ENCODE assay signal across 3 cellular contexts in the genomic region with DNA sequence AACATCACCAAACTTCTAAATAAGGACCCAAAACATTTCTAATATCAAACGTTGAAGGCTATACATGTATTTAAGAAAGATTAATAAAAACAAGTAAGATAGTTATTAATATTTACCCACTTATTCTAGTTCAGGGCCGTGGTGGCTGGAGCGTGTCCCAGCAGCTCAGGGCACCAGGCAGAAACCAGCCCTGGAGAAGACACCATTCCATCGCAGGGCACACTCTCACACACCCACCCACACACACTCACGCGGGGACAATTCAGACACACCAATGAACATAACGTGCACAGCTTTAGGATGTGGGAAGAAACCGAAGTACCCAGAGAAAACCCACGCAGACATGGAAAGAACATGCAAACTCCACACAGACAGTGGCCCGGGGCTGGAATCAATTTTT.
A peak's percentile ranks its signal among the peaks of the same experiment; 100 is the strongest.
TF ChIP-seq lines count a peak whose summit lies in the region.

No MANE protein-coding gene starts in this region.

TF ChIP-seq in HEK293, 187 proteins besides CTCF, POLR2A, EP300 and RAD21:
- TF ChIP-seq ZFHX2 (tag by site-specific recombination; conservative IDR thresholded peaks at IDR 0.05) (peak; percentile 58), SCRT1 (tag by site-specific recombination; IDR thresholded peaks at IDR 0.05; ENCODE audit: borderline replicate concordance) (no peak), ZFP69B (tag by site-specific recombination; IDR thresholded peaks at IDR 0.05) (no peak), EGR2 (tag by site-specific recombination; IDR thresholded peaks at IDR 0.05; ENCODE audit: low read depth) (peak; percentile 32; the same call in 1 of the 2 replicates)

TF ChIP-seq in HepG2, 621 proteins besides CTCF, POLR2A, EP300 and RAD21:
- TF ChIP-seq SP5 (CRISPR knock-in tag; IDR thresholded peaks at IDR 0.05; ENCODE audit: borderline replicate concordance, low read depth): no peak
- 0 out of 2 replicates have a peak, but pooled peaks have one; percentile 44 for TF ChIP-seq ZNF850 (CRISPR knock-in tag; conservative IDR thresholded peaks at IDR 0.05)

TF ChIP-seq in GM23338, 12 proteins besides CTCF, POLR2A, EP300 and RAD21:
- TF ChIP-seq, protein P1, sequence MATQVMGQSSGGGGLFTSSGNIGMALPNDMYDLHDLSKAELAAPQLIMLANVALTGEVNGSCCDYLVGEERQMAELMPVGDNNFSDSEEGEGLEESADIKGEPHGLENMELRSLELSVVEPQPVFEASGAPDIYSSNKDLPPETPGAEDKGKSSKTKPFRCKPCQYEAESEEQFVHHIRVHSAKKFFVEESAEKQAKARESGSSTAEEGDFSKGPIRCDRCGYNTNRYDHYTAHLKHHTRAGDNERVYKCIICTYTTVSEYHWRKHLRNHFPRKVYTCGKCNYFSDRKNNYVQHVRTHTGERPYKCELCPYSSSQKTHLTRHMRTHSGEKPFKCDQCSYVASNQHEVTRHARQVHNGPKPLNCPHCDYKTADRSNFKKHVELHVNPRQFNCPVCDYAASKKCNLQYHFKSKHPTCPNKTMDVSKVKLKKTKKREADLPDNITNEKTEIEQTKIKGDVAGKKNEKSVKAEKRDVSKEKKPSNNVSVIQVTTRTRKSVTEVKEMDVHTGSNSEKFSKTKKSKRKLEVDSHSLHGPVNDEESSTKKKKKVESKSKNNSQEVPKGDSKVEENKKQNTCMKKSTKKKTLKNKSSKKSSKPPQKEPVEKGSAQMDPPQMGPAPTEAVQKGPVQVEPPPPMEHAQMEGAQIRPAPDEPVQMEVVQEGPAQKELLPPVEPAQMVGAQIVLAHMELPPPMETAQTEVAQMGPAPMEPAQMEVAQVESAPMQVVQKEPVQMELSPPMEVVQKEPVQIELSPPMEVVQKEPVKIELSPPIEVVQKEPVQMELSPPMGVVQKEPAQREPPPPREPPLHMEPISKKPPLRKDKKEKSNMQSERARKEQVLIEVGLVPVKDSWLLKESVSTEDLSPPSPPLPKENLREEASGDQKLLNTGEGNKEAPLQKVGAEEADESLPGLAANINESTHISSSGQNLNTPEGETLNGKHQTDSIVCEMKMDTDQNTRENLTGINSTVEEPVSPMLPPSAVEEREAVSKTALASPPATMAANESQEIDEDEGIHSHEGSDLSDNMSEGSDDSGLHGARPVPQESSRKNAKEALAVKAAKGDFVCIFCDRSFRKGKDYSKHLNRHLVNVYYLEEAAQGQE (IDR thresholded peaks at IDR 0.05; ENCODE audit: unreplicated experiment): no peak
- TF ChIP-seq STAT1 (IDR thresholded peaks at IDR 0.05; ENCODE audit: unreplicated experiment) (no peak), JUNB (IDR thresholded peaks at IDR 0.05; ENCODE audit: unreplicated experiment) (no peak), POLR2AphosphoS5 (IDR thresholded peaks at IDR 0.05; ENCODE audit: low read depth) (no peak), NANOG (IDR thresholded peaks at IDR 0.05; ENCODE audit: borderline replicate concordance) (no peak), EZH2 (IDR thresholded peaks at IDR 0.05; ENCODE audit: low read depth, unreplicated experiment) (no peak), CREB1 (CRISPR knock-in tag; IDR thresholded peaks at IDR 0.05; ENCODE audit: low read depth) (no peak), ZNF331 (CRISPR knock-in tag; IDR thresholded peaks at IDR 0.05; ENCODE audit: low read depth) (no peak), ZNF114 (CRISPR knock-in tag; IDR thresholded peaks at IDR 0.05) (no peak), EZH2phosphoT487 (IDR thresholded peaks at IDR 0.05; ENCODE audit: unreplicated experiment) (no peak)
- TF ChIP-seq, protein P2, sequence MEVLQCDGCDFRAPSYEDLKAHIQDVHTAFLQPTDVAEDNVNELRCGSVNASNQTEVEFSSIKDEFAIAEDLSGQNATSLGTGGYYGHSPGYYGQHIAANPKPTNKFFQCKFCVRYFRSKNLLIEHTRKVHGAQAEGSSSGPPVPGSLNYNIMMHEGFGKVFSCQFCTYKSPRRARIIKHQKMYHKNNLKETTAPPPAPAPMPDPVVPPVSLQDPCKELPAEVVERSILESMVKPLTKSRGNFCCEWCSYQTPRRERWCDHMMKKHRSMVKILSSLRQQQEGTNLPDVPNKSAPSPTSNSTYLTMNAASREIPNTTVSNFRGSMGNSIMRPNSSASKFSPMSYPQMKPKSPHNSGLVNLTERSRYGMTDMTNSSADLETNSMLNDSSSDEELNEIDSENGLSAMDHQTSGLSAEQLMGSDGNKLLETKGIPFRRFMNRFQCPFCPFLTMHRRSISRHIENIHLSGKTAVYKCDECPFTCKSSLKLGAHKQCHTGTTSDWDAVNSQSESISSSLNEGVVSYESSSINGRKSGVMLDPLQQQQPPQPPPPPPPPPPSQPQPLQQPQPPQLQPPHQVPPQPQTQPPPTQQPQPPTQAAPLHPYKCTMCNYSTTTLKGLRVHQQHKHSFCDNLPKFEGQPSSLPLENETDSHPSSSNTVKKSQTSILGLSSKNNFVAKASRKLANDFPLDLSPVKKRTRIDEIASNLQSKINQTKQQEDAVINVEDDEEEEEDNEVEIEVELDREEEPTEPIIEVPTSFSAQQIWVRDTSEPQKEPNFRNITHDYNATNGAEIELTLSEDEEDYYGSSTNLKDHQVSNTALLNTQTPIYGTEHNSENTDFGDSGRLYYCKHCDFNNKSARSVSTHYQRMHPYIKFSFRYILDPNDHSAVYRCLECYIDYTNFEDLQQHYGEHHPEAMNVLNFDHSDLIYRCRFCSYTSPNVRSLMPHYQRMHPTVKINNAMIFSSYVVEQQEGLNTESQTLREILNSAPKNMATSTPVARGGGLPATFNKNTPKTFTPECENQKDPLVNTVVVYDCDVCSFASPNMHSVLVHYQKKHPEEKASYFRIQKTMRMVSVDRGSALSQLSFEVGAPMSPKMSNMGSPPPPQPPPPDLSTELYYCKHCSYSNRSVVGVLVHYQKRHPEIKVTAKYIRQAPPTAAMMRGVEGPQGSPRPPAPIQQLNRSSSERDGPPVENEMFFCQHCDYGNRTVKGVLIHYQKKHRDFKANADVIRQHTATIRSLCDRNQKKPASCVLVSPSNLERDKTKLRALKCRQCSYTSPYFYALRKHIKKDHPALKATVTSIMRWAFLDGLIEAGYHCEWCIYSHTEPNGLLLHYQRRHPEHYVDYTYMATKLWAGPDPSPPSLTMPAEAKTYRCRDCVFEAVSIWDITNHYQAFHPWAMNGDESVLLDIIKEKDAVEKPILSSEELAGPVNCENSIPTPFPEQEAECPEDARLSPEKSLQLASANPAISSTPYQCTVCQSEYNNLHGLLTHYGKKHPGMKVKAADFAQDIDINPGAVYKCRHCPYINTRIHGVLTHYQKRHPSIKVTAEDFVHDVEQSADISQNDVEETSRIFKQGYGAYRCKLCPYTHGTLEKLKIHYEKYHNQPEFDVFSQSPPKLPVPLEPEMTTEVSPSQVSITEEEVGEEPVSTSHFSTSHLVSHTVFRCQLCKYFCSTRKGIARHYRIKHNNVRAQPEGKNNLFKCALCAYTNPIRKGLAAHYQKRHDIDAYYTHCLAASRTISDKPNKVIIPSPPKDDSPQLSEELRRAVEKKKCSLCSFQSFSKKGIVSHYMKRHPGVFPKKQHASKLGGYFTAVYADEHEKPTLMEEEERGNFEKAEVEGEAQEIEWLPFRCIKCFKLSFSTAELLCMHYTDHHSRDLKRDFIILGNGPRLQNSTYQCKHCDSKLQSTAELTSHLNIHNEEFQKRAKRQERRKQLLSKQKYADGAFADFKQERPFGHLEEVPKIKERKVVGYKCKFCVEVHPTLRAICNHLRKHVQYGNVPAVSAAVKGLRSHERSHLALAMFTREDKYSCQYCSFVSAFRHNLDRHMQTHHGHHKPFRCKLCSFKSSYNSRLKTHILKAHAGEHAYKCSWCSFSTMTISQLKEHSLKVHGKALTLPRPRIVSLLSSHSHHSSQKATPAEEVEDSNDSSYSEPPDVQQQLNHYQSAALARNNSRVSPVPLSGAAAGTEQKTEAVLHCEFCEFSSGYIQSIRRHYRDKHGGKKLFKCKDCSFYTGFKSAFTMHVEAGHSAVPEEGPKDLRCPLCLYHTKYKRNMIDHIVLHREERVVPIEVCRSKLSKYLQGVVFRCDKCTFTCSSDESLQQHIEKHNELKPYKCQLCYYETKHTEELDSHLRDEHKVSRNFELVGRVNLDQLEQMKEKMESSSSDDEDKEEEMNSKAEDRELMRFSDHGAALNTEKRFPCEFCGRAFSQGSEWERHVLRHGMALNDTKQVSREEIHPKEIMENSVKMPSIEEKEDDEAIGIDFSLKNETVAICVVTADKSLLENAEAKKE (CRISPR knock-in tag; IDR thresholded peaks at IDR 0.05): no peak
- TF ChIP-seq, protein P3, sequence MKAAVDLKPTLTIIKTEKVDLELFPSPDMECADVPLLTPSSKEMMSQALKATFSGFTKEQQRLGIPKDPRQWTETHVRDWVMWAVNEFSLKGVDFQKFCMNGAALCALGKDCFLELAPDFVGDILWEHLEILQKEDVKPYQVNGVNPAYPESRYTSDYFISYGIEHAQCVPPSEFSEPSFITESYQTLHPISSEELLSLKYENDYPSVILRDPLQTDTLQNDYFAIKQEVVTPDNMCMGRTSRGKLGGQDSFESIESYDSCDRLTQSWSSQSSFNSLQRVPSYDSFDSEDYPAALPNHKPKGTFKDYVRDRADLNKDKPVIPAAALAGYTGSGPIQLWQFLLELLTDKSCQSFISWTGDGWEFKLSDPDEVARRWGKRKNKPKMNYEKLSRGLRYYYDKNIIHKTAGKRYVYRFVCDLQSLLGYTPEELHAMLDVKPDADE (IDR thresholded peaks at IDR 0.05): no peak
